In genomic region chr10:103555712-103556111, GRCh38 we compare ENCODE assay signal across 10 cellular contexts.
DNase-seq lines count a peak whose midpoint lies in the region; ATAC-seq, FAIRE-seq and TF ChIP-seq lines count a peak whose summit lies in the region.
"Had no signal": no experiment of that assay in that cellular context is flagged by ENCODE, and none has a peak within 500 bp of the region (broad histone marks: within the 10 kb centered on the region; RNA-seq: fewer than 3 reads in every experiment).

No MANE protein-coding gene starts in this region.

- H3K27me3 ChIP-seq in keratinocyte (ENCODE audit: control insufficient read depth, extremely low read depth, insufficient read depth, low read length) (peaks cover 64% of the 10 kb centered on the region), stomach smooth muscle (ENCODE audit: control insufficient read depth in 1 of 2, insufficient read depth in 2 of 2, low read length in 2 of 2) (no peaks in the 10 kb centered on the region), brain microvascular endothelial cell (replicated peaks) (peaks cover 42% of the 10 kb centered on the region)

- dilution Hi-C loops in keratinocyte (cut with MboI; ENCODE audit: extremely low pct_ligation_motif_present, low sequenced_read_pairs) = no loop called here

- H3K27ac ChIP-seq in keratinocyte (ENCODE audit: control insufficient read depth, insufficient read depth, low read length) = no peak overlapping the region
- no peak overlapping the region for H3K27ac ChIP-seq in stomach smooth muscle (ENCODE audit: low read length)
- H3K27ac ChIP-seq in brain microvascular endothelial cell = no peak overlapping the region

- no peak overlapping the region for H2AFZ ChIP-seq in keratinocyte (ENCODE audit: control insufficient read depth, low read length)

- H3K4me3 Mint-ChIP-seq in activated CD4-positive, alpha-beta T cell treated with anti-CD3 and anti-CD28 coated beads, Interleukin-2, amount 10 ng/mL, durations not matched to agents 24 days and 14 days = peak overlapping the region; percentile 53
- H3K4me3 Mint-ChIP-seq in activated B cell treated with CpG ODN at 0.5 μM for 24 hours = peak overlapping the region; percentile 19

- H3K27ac Mint-ChIP-seq in activated CD4-positive, alpha-beta T cell treated with anti-CD3 and anti-CD28 coated beads, Interleukin-2, amount 10 ng/mL, durations not matched to agents 24 days and 14 days = no peak overlapping the region
- no peak overlapping the region for H3K27ac Mint-ChIP-seq in activated B cell treated with CpG ODN at 0.5 μM for 24 hours
- H3K27ac Mint-ChIP-seq: stimulated activated naive B cell treated with anti-CD40 and anti-IgM and Interleukin-4, amounts not matched to agents 10 μg/mL and 1 μg/mL and 100 μg/mL, for 72 hours had no signal

- peaks cover 24% of the 10 kb centered on the region for H3K4me1 Mint-ChIP-seq in activated CD4-positive, alpha-beta T cell treated with anti-CD3 and anti-CD28 coated beads, Interleukin-2, amount 10 ng/mL, durations not matched to agents 24 days and 14 days
- H3K4me1 Mint-ChIP-seq in activated B cell treated with CpG ODN at 0.5 μM for 24 hours = peaks cover 4% of the 10 kb centered on the region

- CTCF ChIA-PET in activated B cell treated with CpG ODN at 0.5 μM for 24 hours (lab: Charles Lee) = no interaction called here

- intact Hi-C loops in activated CD4-positive, alpha-beta T cell treated with anti-CD3 and anti-CD28 coated beads, Interleukin-2, amount 10 ng/mL, durations not matched to agents 24 days and 14 days (cut with micrococcal nuclease) = no loop called here
- intact Hi-C loops in activated B cell treated with CpG ODN at 0.5 μM for 24 hours (cut with micrococcal nuclease) = no loop called here

- H3K9ac ChIP-seq in keratinocyte (ENCODE audit: control insufficient read depth, extremely low read depth, insufficient read depth, low read length) (no peak overlapping the region), stomach smooth muscle (ENCODE audit: low read length in 2 of 2) (peak overlapping the region; percentile 22 to 29)

- no peaks in the 10 kb centered on the region for H3K36me3 ChIP-seq in keratinocyte (ENCODE audit: control insufficient read depth in 2 of 2, extremely low read depth in 1 of 2, insufficient read depth in 2 of 2, low read length in 2 of 2)
- no peaks in the 10 kb centered on the region for H3K36me3 ChIP-seq in stomach smooth muscle (ENCODE audit: control insufficient read depth in 2 of 2, insufficient read depth in 2 of 2, low read length in 2 of 2)
- H3K36me3 ChIP-seq in brain microvascular endothelial cell (replicated peaks) = no peaks in the 10 kb centered on the region

- H3K36me3 Mint-ChIP-seq in activated CD4-positive, alpha-beta T cell treated with anti-CD3 and anti-CD28 coated beads, Interleukin-2, amount 10 ng/mL, durations not matched to agents 24 days and 14 days (ENCODE audit: low read depth) = no peaks in the 10 kb centered on the region
- no peaks in the 10 kb centered on the region for H3K36me3 Mint-ChIP-seq in activated B cell treated with CpG ODN at 0.5 μM for 24 hours (ENCODE audit: low read depth)
- H3K36me3 Mint-ChIP-seq: stimulated activated naive B cell treated with anti-CD40 and anti-IgM and Interleukin-4, amounts not matched to agents 10 μg/mL and 1 μg/mL and 100 μg/mL, for 72 hours had no signal

- H3K4me3 ChIP-seq in keratinocyte (ENCODE audit: control insufficient read depth in 2 of 3, extremely low read depth in 1 of 3, insufficient read depth in 2 of 3, low read depth in 1 of 3, low read length in 3 of 3) (peak overlapping the region in 1 of 3 experiments; percentile 27), stomach smooth muscle (ENCODE audit: low read length in 2 of 2) (peak overlapping the region in 1 of 2 donors; percentile 64), brain microvascular endothelial cell (ENCODE audit: low read depth, low read length) (no peak overlapping the region)

- no peak for FAIRE-seq in keratinocyte (lab: Jason Lieb, UNC)

- no peaks in the 10 kb centered on the region for H3K79me2 ChIP-seq in keratinocyte (ENCODE audit: control insufficient read depth, insufficient read depth, low read length)

- no peaks in the 10 kb centered on the region for H3K9me3 ChIP-seq in keratinocyte (ENCODE audit: control insufficient read depth, low read depth, low read length)
- H3K9me3 ChIP-seq in stomach smooth muscle (ENCODE audit: control insufficient read depth in 2 of 2, low read length in 2 of 2) = no peaks in the 10 kb centered on the region

- H3K4me1 ChIP-seq in keratinocyte (ENCODE audit: control insufficient read depth, extremely low read depth, insufficient read depth, low read length) (no peaks in the 10 kb centered on the region), stomach smooth muscle (ENCODE audit: control insufficient read depth, insufficient read depth, low read length) (peaks cover 12% of the 10 kb centered on the region)

- POLR2A ChIA-PET in activated B cell treated with CpG ODN at 0.5 μM for 24 hours (lab: Charles Lee) = no interaction called here

- peak overlapping the region; percentile 45 for H3K4me2 ChIP-seq in keratinocyte (ENCODE audit: control insufficient read depth, extremely low read depth, insufficient read depth, low read depth, low read length)

- H3K9me1 ChIP-seq in keratinocyte (ENCODE audit: control insufficient read depth, extremely low read depth, insufficient read depth, low read length) = no peaks in the 10 kb centered on the region

- no peaks in the 10 kb centered on the region for H3K9me3 Mint-ChIP-seq in activated CD4-positive, alpha-beta T cell treated with anti-CD3 and anti-CD28 coated beads, Interleukin-2, amount 10 ng/mL, durations not matched to agents 24 days and 14 days
- H3K9me3 Mint-ChIP-seq in activated B cell treated with CpG ODN at 0.5 μM for 24 hours = no peaks in the 10 kb centered on the region
- H3K9me3 Mint-ChIP-seq: stimulated activated naive B cell treated with anti-CD40 and anti-IgM and Interleukin-4, amounts not matched to agents 10 μg/mL and 1 μg/mL and 100 μg/mL, for 72 hours had no signal

- in situ Hi-C loops in brain microvascular endothelial cell (cut with HindIII; ENCODE audit: low pct_ligation_motif_present, low sequenced_read_pairs) = no loop called here

- TF ChIP-seq CTCF in activated B cell treated with CpG ODN at 0.5 μM for 24 hours (IDR thresholded peaks at IDR 0.05) = no peak
- TF ChIP-seq CTCF in keratinocyte (optimal IDR thresholded peaks at IDR 0.05 in 1 of 3, IDR thresholded peaks at IDR 0.05 in 1 of 3, conservative IDR thresholded peaks at IDR 0.05 in 1 of 3; ENCODE audit: extremely low read depth in 1 of 3, insufficient read depth in 2 of 3, low read length in 3 of 3) = no peak
- no peak for TF ChIP-seq CTCF in brain microvascular endothelial cell (IDR thresholded peaks at IDR 0.05; ENCODE audit: low read depth, low read length, missing control alignments)

- no peak for ATAC-seq in activated B cell treated with CpG ODN at 0.5 μM for 24 hours (ENCODE audit: low read depth)

- no peaks in the 10 kb centered on the region for H4K20me1 ChIP-seq in keratinocyte (ENCODE audit: control insufficient read depth, extremely low read depth, insufficient read depth, low read length)

- no peak for DNase-seq in activated CD4-positive, alpha-beta T cell treated with anti-CD3 and anti-CD28 coated beads, Interleukin-2, amount 10 ng/mL, durations not matched to agents 24 days and 14 days
- no peak for DNase-seq in activated CD4-positive, alpha-beta T cell treated with anti-CD3 and anti-CD28 coated beads, Interleukin-2, amount 50 U/mL, for 48 hours
- DNase-seq in activated B cell treated with CpG ODN at 0.5 μM for 24 hours (no peak), keratinocyte (ENCODE audit: low read depth, low spot score) (no peak), brain microvascular endothelial cell (no peak), KG1 (lab: John Stamatoyannopoulos, UW) (no peak), NCI-H526 treated with DMSO at 0.1 percent for 48 hours (lab: John Stamatoyannopoulos, UW) (no peak)
- DNase-seq: NCI-H524; stimulated activated naive B cell treated with anti-CD40 and anti-IgM and Interleukin-4, amounts not matched to agents 10 μg/mL and 1 μg/mL and 100 μg/mL, for 72 hours had no signal

- peaks cover 42% of the 10 kb centered on the region for H3K27me3 Mint-ChIP-seq in activated CD4-positive, alpha-beta T cell treated with anti-CD3 and anti-CD28 coated beads, Interleukin-2, amount 10 ng/mL, durations not matched to agents 24 days and 14 days
- H3K27me3 Mint-ChIP-seq in activated B cell treated with CpG ODN at 0.5 μM for 24 hours = peaks cover 37% of the 10 kb centered on the region
